In genomic region chr18:26734760-26735159, GRCh38 we compare ENCODE assay signal across 21 cellular contexts.
A peak's percentile ranks its signal among the peaks of the same experiment; 100 is the strongest.
DNase-seq lines count a peak whose midpoint lies in the region; ATAC-seq, FAIRE-seq and TF ChIP-seq lines count a peak whose summit lies in the region.
"Had no signal": no experiment of that assay in that cellular context is flagged by ENCODE, and none has a peak within 500 bp of the region (broad histone marks: within the 10 kb centered on the region; RNA-seq: fewer than 3 reads in every experiment).

No MANE protein-coding gene starts in this region.

- DNase-seq in DND-41 (peak; percentile 10), bronchial epithelial cell (ENCODE audit: low read depth) (no peak), foreskin keratinocyte (no peak), retina (peak; percentile 47), NCI-H2081 treated with DMSO at 0.1 percent for 48 hours (lab: John Stamatoyannopoulos, UW) (no peak), hepatic stellate cell (ENCODE audit: low spot score) (no peak), NCI-H2227 treated with DMSO at 0.1 percent for 48 hours (lab: John Stamatoyannopoulos, UW) (no peak)
- DNase-seq: Caco-2; CD4-positive, CD25-positive, alpha-beta regulatory T cell; CD8-positive, alpha-beta T cell; DMS153; EL; GDM1; GM23248; H9 had no signal

- no peak overlapping the region for H3K9ac ChIP-seq in DND-41 (ENCODE audit: low read depth, low read length)
- H3K9ac ChIP-seq: BLaER1, GM23248 had no signal

- no peaks in the 10 kb centered on the region for H3K9me3 ChIP-seq in DND-41 (ENCODE audit: insufficient read depth, low read length, severe bottlenecking)
- H3K9me3 ChIP-seq: BLaER1, Caco-2 had no signal

- ATAC-seq in DND-41 (ENCODE audit: insufficient read depth, low read depth) (peak; percentile 77), foreskin keratinocyte (peak; percentile 54)
- ATAC-seq: CD8-positive, alpha-beta T cell; GM12878; HCT116 had no signal

- H3K27me3 ChIP-seq in DND-41 (ENCODE audit: insufficient read depth, low read length, poor library complexity) (no peaks in the 10 kb centered on the region), bronchial epithelial cell (ENCODE audit: control insufficient read depth, insufficient read depth, low read length) (no peaks in the 10 kb centered on the region), foreskin keratinocyte (peaks cover 6% of the 10 kb centered on the region)
- H3K27me3 ChIP-seq: BLaER1 had no signal

- H3K4me1 ChIP-seq in DND-41 (ENCODE audit: insufficient read depth, low read length): peaks cover 11% of the 10 kb centered on the region
- H3K4me1 ChIP-seq in foreskin keratinocyte: no peaks in the 10 kb centered on the region
- H3K4me1 ChIP-seq: BLaER1, Caco-2 had no signal

- FAIRE-seq in bronchial epithelial cell (lab: Jason Lieb, UNC): peak; percentile 58
- FAIRE-seq: A204.1, GM12878 had no signal

- H3K36me3 ChIP-seq in DND-41 (ENCODE audit: insufficient read depth, low read length): no peaks in the 10 kb centered on the region
- no peaks in the 10 kb centered on the region for H3K36me3 ChIP-seq in bronchial epithelial cell (ENCODE audit: control insufficient read depth, insufficient read depth, low read length)
- H3K36me3 ChIP-seq: BLaER1 had no signal

- H4K20me1 ChIP-seq in DND-41 (ENCODE audit: insufficient read depth, low read length): no peaks in the 10 kb centered on the region
- H4K20me1 ChIP-seq: BLaER1 had no signal

- H3K4me3 ChIP-seq in DND-41 (ENCODE audit: low read depth in 1 of 2, low read length in 2 of 2) (no peak overlapping the region), bronchial epithelial cell (ENCODE audit: low read depth, low read length) (no peak overlapping the region)
- H3K4me3 ChIP-seq: BLaER1, GM12878, GM23248 had no signal

- TF ChIP-seq CTCF in DND-41 (IDR thresholded peaks at IDR 0.05; ENCODE audit: borderline replicate concordance, extremely low read depth, low read length, poor library complexity, severe bottlenecking): no peak
- TF ChIP-seq CTCF in bronchial epithelial cell (IDR thresholded peaks at IDR 0.05; ENCODE audit: insufficient read depth, low read length, severe bottlenecking): no peak
- TF ChIP-seq CTCF in foreskin keratinocyte (conservative IDR thresholded peaks at IDR 0.05): no peak

- no peaks in the 10 kb centered on the region for H3K79me2 ChIP-seq in DND-41 (ENCODE audit: insufficient read depth, low read length)

- no peak overlapping the region for H3K4me2 ChIP-seq in DND-41 (ENCODE audit: insufficient read depth, low read length)
- H3K4me2 ChIP-seq: BLaER1 had no signal

- H2AFZ ChIP-seq in DND-41 (ENCODE audit: low read depth, low read length): no peak overlapping the region
- H2AFZ ChIP-seq: GM23248 had no signal

- no peak overlapping the region for H3K27ac ChIP-seq in DND-41 (ENCODE audit: low read length)
- no peak overlapping the region for H3K27ac ChIP-seq in foreskin keratinocyte
- H3K27ac ChIP-seq: 22Rv1, BLaER1, C4-2B, GM23248 had no signal

Comparison
In these comparisons a context has a peak if more than half of its experiments do, and no peak if none do; other contexts are left out.
1. DNase-seq: peak in DND-41 (single experiment) and retina (single experiment); none in bronchial epithelial cell (single experiment), foreskin keratinocyte (0 of 2), NCI-H2081 treated with DMSO at 0.1 percent for 48 hours (single experiment), hepatic stellate cell (single experiment) and NCI-H2227 treated with DMSO at 0.1 percent for 48 hours (single experiment).